Comparison of ENCODE assay signal across 12 cellular contexts in genomic region chr5:73540192-73540591, GRCh38. TPM values are rescaled to one million over a fixed set of nuclear protein-coding genes. Genes with fewer than 3 reads are reported as not detected.
DNase-seq lines count a peak whose midpoint lies in the region; ATAC-seq and TF ChIP-seq lines count a peak whose summit lies in the region.
"Had no signal": no experiment of that assay in that cellular context is flagged by ENCODE, and none has a peak within 500 bp of the region (broad histone marks: within the 10 kb centered on the region; RNA-seq: fewer than 3 reads in every experiment).

No MANE protein-coding gene starts in this region.

- no peaks in the 10 kb centered on the region for H3K27me3 ChIP-seq in esophagus squamous epithelium

- TF ChIP-seq CTCF in RWPE1 (conservative IDR thresholded peaks at IDR 0.05; ENCODE audit: low read depth) (no peak), esophagus squamous epithelium (IDR thresholded peaks at IDR 0.05) (no peak), nephron progenitor cell (IDR thresholded peaks at IDR 0.05) (no peak)

- ATAC-seq in stimulated activated effector memory CD8-positive, alpha-beta T cell treated with anti-CD3 and anti-CD28 coated beads, Interleukin-12 subunit alpha, Interleukin-12 subunit beta, amount 100 ng/mL, for 72 hours: peak; percentile 55
- ATAC-seq: effector memory CD8-positive, alpha-beta T cell; naive thymus-derived CD4-positive, alpha-beta T cell had no signal

- DNase-seq in SIG-M5 treated with dmso at 0.1 percent for 504 hours (lab: John Stamatoyannopoulos, UW; ENCODE audit: unreplicated experiment): peak; percentile 23
- DNase-seq in SIG-M5 (lab: John Stamatoyannopoulos, UW): no peak
- peak; percentile 78 for DNase-seq in RWPE1 (ENCODE audit: low spot score)
- DNase-seq in esophagus squamous epithelium (lab: John Stamatoyannopoulos, UW): no peak
- DNase-seq in stimulated activated effector memory CD8-positive, alpha-beta T cell treated with anti-CD3 and anti-CD28 coated beads, Interleukin-12 subunit alpha, Interleukin-12 subunit beta, amount 100 ng/mL, for 72 hours (ENCODE audit: low spot score in 2 of 2): no peak
- DNase-seq in NCI-H524 treated with DMSO at 0.1 percent for 48 hours (lab: John Stamatoyannopoulos, UW): no peak
- DNase-seq in nephron progenitor cell: no peak
- no peak for DNase-seq in NCI-H2081 treated with DMSO at 0.1 percent for 48 hours (lab: John Stamatoyannopoulos, UW)
- DNase-seq: effector memory CD8-positive, alpha-beta T cell; GDM1; naive thymus-derived CD4-positive, alpha-beta T cell; T-helper 1 cell had no signal

- CTCF ChIA-PET in RWPE1 (lab: Yijun Ruan, JAX): interaction anchor here (1.2 to 1.5 kb wide), 2 partner anchors 19 to 86 kb away, joined by 5 to 7 read pairs; no protein-coding TSS in a partner anchor

- no peak for TF ChIP-seq POLR2A in esophagus squamous epithelium (IDR thresholded peaks at IDR 0.05)

- H3K4me3 Mint-ChIP-seq in stimulated activated effector memory CD8-positive, alpha-beta T cell treated with anti-CD3 and anti-CD28 coated beads, Interleukin-12 subunit alpha, Interleukin-12 subunit beta, amount 100 ng/mL, for 72 hours: no peak overlapping the region
- no peak overlapping the region for H3K4me3 Mint-ChIP-seq in nephron progenitor cell
- H3K4me3 Mint-ChIP-seq: effector memory CD8-positive, alpha-beta T cell; naive thymus-derived CD4-positive, alpha-beta T cell had no signal

- peaks cover 37% of the 10 kb centered on the region for H3K27me3 Mint-ChIP-seq in nephron progenitor cell (ENCODE audit: low read depth, poor library complexity)

- peaks cover 11 to 55% (median 25%) of the 10 kb centered on the region in 3 donors for H3K4me1 ChIP-seq in esophagus squamous epithelium

- 24 to 42% methylated on average over 3 of the region's 3 CpGs for WGBS in esophagus squamous epithelium, 2 donors

- H3K27ac Mint-ChIP-seq in stimulated activated effector memory CD8-positive, alpha-beta T cell treated with anti-CD3 and anti-CD28 coated beads, Interleukin-12 subunit alpha, Interleukin-12 subunit beta, amount 100 ng/mL, for 72 hours: peak overlapping the region; percentile 78
- no peak overlapping the region for H3K27ac Mint-ChIP-seq in nephron progenitor cell
- H3K27ac Mint-ChIP-seq: effector memory CD8-positive, alpha-beta T cell had no signal

- no peaks in the 10 kb centered on the region for H3K4me1 Mint-ChIP-seq in stimulated activated effector memory CD8-positive, alpha-beta T cell treated with anti-CD3 and anti-CD28 coated beads, Interleukin-12 subunit alpha, Interleukin-12 subunit beta, amount 100 ng/mL, for 72 hours
- H3K4me1 Mint-ChIP-seq in nephron progenitor cell: peaks cover 4% of the 10 kb centered on the region

- no peaks in the 10 kb centered on the region for H3K9me3 Mint-ChIP-seq in stimulated activated effector memory CD8-positive, alpha-beta T cell treated with anti-CD3 and anti-CD28 coated beads, Interleukin-12 subunit alpha, Interleukin-12 subunit beta, amount 100 ng/mL, for 72 hours
- peaks cover 4% of the 10 kb centered on the region for H3K9me3 Mint-ChIP-seq in nephron progenitor cell
- H3K9me3 Mint-ChIP-seq: effector memory CD8-positive, alpha-beta T cell had no signal

- H3K36me3 ChIP-seq in esophagus squamous epithelium: no peaks in the 10 kb centered on the region

- no peaks in the 10 kb centered on the region for H3K36me3 Mint-ChIP-seq in stimulated activated effector memory CD8-positive, alpha-beta T cell treated with anti-CD3 and anti-CD28 coated beads, Interleukin-12 subunit alpha, Interleukin-12 subunit beta, amount 100 ng/mL, for 72 hours
- no peaks in the 10 kb centered on the region for H3K36me3 Mint-ChIP-seq in nephron progenitor cell (ENCODE audit: low read depth)
- H3K36me3 Mint-ChIP-seq: naive thymus-derived CD4-positive, alpha-beta T cell had no signal

- no peaks in the 10 kb centered on the region for H3K9me3 ChIP-seq in esophagus squamous epithelium

- peak overlapping the region; percentile 45; the same call in 1 of the 2 replicates for H3K27ac ChIP-seq in RWPE1
- H3K27ac ChIP-seq in esophagus squamous epithelium: peak overlapping the region; percentile 67 to 83 (median 78)

- POLR2A ChIA-PET in RWPE1 (lab: Yijun Ruan, JAX; ENCODE audit: low non-redundant PET): interaction anchor here (0.5 kb wide), 1 partner anchor 578 kb away, joined by 5 read pairs; no protein-coding TSS in a partner anchor

- intact Hi-C loops in esophagus squamous epithelium (cut with DNase I): no loop called here

- H3K4me3 ChIP-seq in esophagus squamous epithelium: no peak overlapping the region

RNA-seq across cellular contexts. Expression of gene ANKRA2, which starts 25.2 kb away (rescaled TPM):
- total RNA-seq in esophagus squamous epithelium: 10 to 100 TPM in 3 of 4 donors, 1 to 10 TPM in 1; 7.1 to 35.3 (median 15.2) TPM

RNA-seq across cellular contexts. Expression of gene UTP15, which starts 25.4 kb away (rescaled TPM):
- total RNA-seq in esophagus squamous epithelium: 10 to 100 TPM; 12.8 to 31.7 (median 24.1) TPM

RNA-seq across cellular contexts. Expression of gene BTF3, which starts 42.0 kb away (rescaled TPM):
- 100 to 1,000 TPM; 467 to 654 (median 574) TPM for total RNA-seq in esophagus squamous epithelium

Comparison
In these comparisons a context has a peak if more than half of its experiments do, and no peak if none do; other contexts are left out.
1. DNase-seq: peak in SIG-M5 treated with dmso at 0.1 percent for 504 hours (single experiment) and RWPE1 (single experiment); none in SIG-M5 (single experiment), esophagus squamous epithelium (single experiment), stimulated activated effector memory CD8-positive, alpha-beta T cell treated with anti-CD3 and anti-CD28 coated beads, Interleukin-12 subunit alpha, Interleukin-12 subunit beta, amount 100 ng/mL, for 72 hours (0 of 2), NCI-H524 treated with DMSO at 0.1 percent for 48 hours (single experiment), nephron progenitor cell (single experiment) and NCI-H2081 treated with DMSO at 0.1 percent for 48 hours (single experiment).